8 cellular contexts compared by ENCODE assay signal in genomic region chr12:79690156-79690605, GRCh38. TPM values are rescaled to one million over a fixed set of nuclear protein-coding genes. Genes with fewer than 3 reads are reported as not detected.
DNase-seq lines count a peak whose midpoint lies in the region; FAIRE-seq and TF ChIP-seq lines count a peak whose summit lies in the region.

No MANE protein-coding gene starts in this region.

- H3K27me3 Mint-ChIP-seq in HFFc6 (ENCODE audit: insufficient read depth): no peaks in the 10 kb centered on the region

- no peak overlapping the region for H2BK15ac ChIP-seq in mesendoderm (replicated peaks; ENCODE audit: low read depth)

- peak overlapping the region; percentile 94 for H3K18ac ChIP-seq in mesendoderm (ENCODE audit: low read length)

- H2BK120ac ChIP-seq in mesendoderm (ENCODE audit: low read depth, low read length): no peak overlapping the region

- H3K4me1 Mint-ChIP-seq in HFFc6 (ENCODE audit: low read depth): peaks cover 66% of the 10 kb centered on the region

- H4K8ac ChIP-seq in mesendoderm (ENCODE audit: low read depth, low read length): no peak overlapping the region

- peaks cover 22% of the 10 kb centered on the region for H3K4me1 ChIP-seq in cardiac muscle cell (ENCODE audit: low read depth)
- peaks cover 3% of the 10 kb centered on the region for H3K4me1 ChIP-seq in mesendoderm (ENCODE audit: control insufficient read depth, low read depth, low read length)

- H3K4me2 ChIP-seq in mesendoderm (ENCODE audit: low read length): peak overlapping the region; percentile 6

- no peak overlapping the region for H2BK5ac ChIP-seq in mesendoderm (ENCODE audit: low read length)

- peaks cover 42% of the 10 kb centered on the region for H3K79me2 ChIP-seq in mesendoderm (ENCODE audit: control insufficient read depth, insufficient read depth, low read length)

- no peak for FAIRE-seq in urothelium cell line (lab: Jason Lieb, UNC)

- no peak overlapping the region for H3K4ac ChIP-seq in mesendoderm (ENCODE audit: low read depth, low read length)

- H3K27ac Mint-ChIP-seq in HFFc6: peak overlapping the region; percentile 79

- H3K79me1 ChIP-seq in mesendoderm (ENCODE audit: low read length): no peaks in the 10 kb centered on the region

- intact Hi-C loops in cardiac septum (cut with DNase I): loop anchor here (10.0 kb wide), 1 partner anchor 245 kb away; the partner anchor contains the start of gene PPP1R12A

- TF ChIP-seq CTCF in cardiac muscle cell (IDR thresholded peaks at IDR 0.05; ENCODE audit: low read depth, low read length) (no peak), HFFc6 (IDR thresholded peaks at IDR 0.05) (no peak; the same call in 1 of the 2 replicates), cardiac fibroblast (IDR thresholded peaks at IDR 0.05; ENCODE audit: low read depth, low read length) (no peak)

- peak overlapping the region; percentile 85 for H3K9ac ChIP-seq in mesendoderm (ENCODE audit: low read length)

- H3K9me3 Mint-ChIP-seq in HFFc6: no peaks in the 10 kb centered on the region

- no CpG with 5 or more reads among the region's 40 CpGs for WGBS in mesendoderm (ENCODE audit: extremely low coverage, insufficient coverage, low lambda C conversion rate)

- no peaks in the 10 kb centered on the region for H3K9me3 ChIP-seq in cardiac muscle cell (ENCODE audit: low read depth)

- no peak overlapping the region for H4K5ac ChIP-seq in mesendoderm (ENCODE audit: low read length)

- H3K36me3 ChIP-seq in cardiac muscle cell (no peaks in the 10 kb centered on the region), mesendoderm (ENCODE audit: control insufficient read depth, insufficient read depth, low read length) (no peaks in the 10 kb centered on the region)

- peak overlapping the region; percentile 94 for H3K4me3 ChIP-seq in cardiac muscle cell
- peak overlapping the region; percentile 75 to 97 for H3K4me3 ChIP-seq in cardiac fibroblast (replicated peaks in 1 of 2; ENCODE audit: low read depth in 2 of 2, low read length in 2 of 2)
- peak overlapping the region; percentile 86 for H3K4me3 ChIP-seq in mesendoderm (ENCODE audit: low read length)

- peak; percentile 35 to 75 for DNase-seq in cardiac muscle cell (ENCODE audit: low read depth in 1 of 2, low spot score in 1 of 2)
- no peak for DNase-seq in cardiac septum (ENCODE audit: low spot score)
- peak; percentile 22 for DNase-seq in HFFc6
- DNase-seq in NCI-H460 (ENCODE audit: extremely low read depth, low read depth): peak; percentile 26
- no peak for DNase-seq in cardiac fibroblast (ENCODE audit: low read depth in 2 of 2)
- no peak for DNase-seq in mesendoderm
- DNase-seq in urothelium cell line (ENCODE audit: low spot score): peak; percentile 26
- DNase-seq in central memory CD4-positive, alpha-beta T cell: no peak

- peak overlapping the region; percentile 91 for H3K4me3 Mint-ChIP-seq in HFFc6

- H3K23ac ChIP-seq in mesendoderm (ENCODE audit: low read length): no peak overlapping the region

- H3K36me3 Mint-ChIP-seq in HFFc6 (ENCODE audit: low read depth): peaks cover 10% of the 10 kb centered on the region; the same call in 1 of the 2 replicates

- H3K56ac ChIP-seq in mesendoderm (ENCODE audit: low read length): peak overlapping the region; percentile 98

- peak overlapping the region; percentile 87 for H3K27ac ChIP-seq in cardiac muscle cell
- H3K27ac ChIP-seq in mesendoderm (ENCODE audit: low read depth, low read length): peak overlapping the region; percentile 97

- H3K27me3 ChIP-seq in cardiac muscle cell (no peaks in the 10 kb centered on the region), mesendoderm (ENCODE audit: insufficient read depth, low read length, poor library complexity) (no peaks in the 10 kb centered on the region)

- no peak overlapping the region for H2AK5ac ChIP-seq in mesendoderm (ENCODE audit: low read length)

RNA-seq across cellular contexts. Expression of gene PAWR, which starts 0.6 kb away (rescaled TPM):
- 79.8 and 94.0 TPM in 2 replicates for total RNA-seq in cardiac muscle cell
- polyA plus RNA-seq in cardiac muscle cell: 58.1 and 113 TPM in 2 replicates
- 6.6 TPM for total RNA-seq in cardiac septum
- 10 to 100 TPM; 55.2 to 89.4 (median 70.5) TPM for total RNA-seq in HFFc6 (2021; fragmentation: NEBNext Ultra II Directional; extraction: Animal tissue kit (Norgen Biotek cat#: 25700))
- total RNA-seq in NCI-H460 (2014; rRNA removed; shearing (Covaris generic)): 109 and 112 TPM in 2 replicates
- 45.0 and 69.7 TPM in 2 replicates for polyA plus RNA-seq in NCI-H460 (2014; cell fraction: nucleus; rRNA removed)
- polyA plus RNA-seq in mesendoderm (2013, experiment 1 of 2): 51.1 TPM
- polyA plus RNA-seq in mesendoderm (2013, experiment 2 of 2): 50.7 TPM

Comparison
In these comparisons a context has a peak if more than half of its experiments do, and no peak if none do; other contexts are left out.
1. DNase-seq: peak in cardiac muscle cell (2 of 2), HFFc6 (single experiment), NCI-H460 (single experiment) and urothelium cell line (single experiment); none in cardiac septum (single experiment), cardiac fibroblast (0 of 2), mesendoderm (single experiment) and central memory CD4-positive, alpha-beta T cell (single experiment).
2. Peak in every context shown above with its lines, with median percentiles within 50 percentile points of each other: H3K4me3 ChIP-seq.